ENCODE assay signal across 23 cellular contexts in the genomic region with DNA sequence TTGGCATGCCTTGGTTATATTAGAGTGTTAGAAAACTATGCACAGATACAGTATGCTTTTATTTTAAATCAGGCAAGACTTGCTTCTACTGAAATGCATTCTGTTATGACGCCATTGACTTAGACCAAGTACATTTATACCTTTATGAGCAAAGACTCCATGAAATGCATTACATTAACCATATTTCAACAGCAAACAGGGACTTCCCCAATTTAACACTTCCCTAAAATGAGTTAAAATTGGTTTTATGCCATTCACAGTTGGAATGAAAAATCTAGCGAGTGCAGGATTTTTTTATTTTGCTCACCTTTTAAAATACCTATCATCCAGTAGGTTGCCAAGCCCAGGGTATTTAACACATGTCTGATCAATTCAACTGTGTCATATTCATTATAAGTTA.
"Had no signal": no experiment of that assay in that cellular context is flagged by ENCODE, and none has a peak within 500 bp of the region (broad histone marks: within the 10 kb centered on the region; RNA-seq: fewer than 3 reads in every experiment).

No MANE protein-coding gene starts in this region.

- H3K36me3 Mint-ChIP-seq: naive thymus-derived CD8-positive, alpha-beta T cell; stimulated activated effector memory CD8-positive, alpha-beta T cell treated with anti-CD3 and anti-CD28 coated beads, Interleukin-12 subunit alpha, Interleukin-12 subunit beta, amount 100 ng/mL, for 72 hours; type B pancreatic cell had no signal

- H3K4me1 Mint-ChIP-seq: naive thymus-derived CD8-positive, alpha-beta T cell; stimulated activated effector memory CD8-positive, alpha-beta T cell treated with anti-CD3 and anti-CD28 coated beads, Interleukin-12 subunit alpha, Interleukin-12 subunit beta, amount 100 ng/mL, for 72 hours had no signal

- H3K4me3 Mint-ChIP-seq: dendritic cell treated with granulocyte-macrophage colony-stimulating factor and Interleukin-4, amounts not matched to agents 40 ng/mL and 50 ng/mL, for 4 days; endodermal cell; naive thymus-derived CD8-positive, alpha-beta T cell; stimulated activated effector memory CD8-positive, alpha-beta T cell treated with anti-CD3 and anti-CD28 coated beads, Interleukin-12 subunit alpha, Interleukin-12 subunit beta, amount 100 ng/mL, for 72 hours; type B pancreatic cell had no signal

- H3K27ac Mint-ChIP-seq: dendritic cell treated with granulocyte-macrophage colony-stimulating factor and Interleukin-4, amounts not matched to agents 40 ng/mL and 50 ng/mL, for 4 days; endodermal cell; naive thymus-derived CD8-positive, alpha-beta T cell; stimulated activated effector memory CD8-positive, alpha-beta T cell treated with anti-CD3 and anti-CD28 coated beads, Interleukin-12 subunit alpha, Interleukin-12 subunit beta, amount 100 ng/mL, for 72 hours; type B pancreatic cell had no signal

- H3K9me3 Mint-ChIP-seq: dendritic cell treated with granulocyte-macrophage colony-stimulating factor and Interleukin-4, amounts not matched to agents 40 ng/mL and 50 ng/mL, for 4 days; endodermal cell; type B pancreatic cell had no signal

- H3K27me3 Mint-ChIP-seq: dendritic cell treated with granulocyte-macrophage colony-stimulating factor and Interleukin-4, amounts not matched to agents 40 ng/mL and 50 ng/mL, for 4 days; naive thymus-derived CD8-positive, alpha-beta T cell; type B pancreatic cell had no signal

- DNase-seq: effector CD8-positive, alpha-beta T cell; endodermal cell; foreskin fibroblast; gastrocnemius medialis; head of caudate nucleus; left ventricle myocardium superior; lower lobe of right lung; naive thymus-derived CD8-positive, alpha-beta T cell; occipital lobe; ovary; posterior cingulate gyrus; psoas muscle; right cardiac atrium; sigmoid colon; stimulated activated CD4-positive, alpha-beta T cell treated with anti-CD3 and anti-CD28 coated beads, Interleukin-2, amount 100 ng/mL, for 24 hours; stimulated activated CD4-positive, alpha-beta T cell treated with anti-CD3 and anti-CD28 coated beads, Interleukin-4, amount 100 ng/mL, for 24 hours; stimulated activated naive CD4-positive, alpha-beta T cell treated with Interleukin-2 at 50 U/mL for 16 hours; substantia nigra; testis; tibial artery had no signal
